ENCODE assay signal across 1 cellular context in genomic region chr16:85457366-85457765, GRCh38.
TF ChIP-seq lines count a peak whose summit lies in the region.

No MANE protein-coding gene starts in this region.

TF ChIP-seq in SK-N-SH, 30 proteins besides CTCF, POLR2A, EP300 and RAD21 (continued from another document):
- no peak for TF ChIP-seq ZBTB33 (IDR thresholded peaks at IDR 0.05; ENCODE audit: borderline replicate concordance, low read depth)
- TF ChIP-seq FOXM1 (IDR thresholded peaks at IDR 0.05; ENCODE audit: low read depth) = no peak
- TF ChIP-seq JUND (IDR thresholded peaks at IDR 0.05) = no peak
- TF ChIP-seq, protein P1, sequence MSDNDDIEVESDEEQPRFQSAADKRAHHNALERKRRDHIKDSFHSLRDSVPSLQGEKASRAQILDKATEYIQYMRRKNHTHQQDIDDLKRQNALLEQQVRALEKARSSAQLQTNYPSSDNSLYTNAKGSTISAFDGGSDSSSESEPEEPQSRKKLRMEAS (IDR thresholded peaks at IDR 0.05; ENCODE audit: low read depth) = no peak
- TF ChIP-seq, protein P2, sequence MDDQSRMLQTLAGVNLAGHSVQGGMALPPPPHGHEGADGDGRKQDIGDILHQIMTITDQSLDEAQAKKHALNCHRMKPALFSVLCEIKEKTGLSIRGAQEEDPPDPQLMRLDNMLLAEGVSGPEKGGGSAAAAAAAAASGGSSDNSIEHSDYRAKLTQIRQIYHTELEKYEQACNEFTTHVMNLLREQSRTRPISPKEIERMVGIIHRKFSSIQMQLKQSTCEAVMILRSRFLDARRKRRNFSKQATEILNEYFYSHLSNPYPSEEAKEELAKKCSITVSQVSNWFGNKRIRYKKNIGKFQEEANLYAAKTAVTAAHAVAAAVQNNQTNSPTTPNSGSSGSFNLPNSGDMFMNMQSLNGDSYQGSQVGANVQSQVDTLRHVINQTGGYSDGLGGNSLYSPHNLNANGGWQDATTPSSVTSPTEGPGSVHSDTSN (IDR thresholded peaks at IDR 0.05) = no peak
- no peak for TF ChIP-seq MEF2A (IDR thresholded peaks at IDR 0.05; ENCODE audit: borderline replicate concordance, low read depth)
- TF ChIP-seq GABPA (IDR thresholded peaks at IDR 0.05; ENCODE audit: low read depth) = no peak
- TF ChIP-seq YY1 (IDR thresholded peaks at IDR 0.05; ENCODE audit: low read depth) = no peak
- no peak for TF ChIP-seq EZH2phosphoT487 (IDR thresholded peaks at IDR 0.05; ENCODE audit: borderline replicate concordance, low read depth)
- no peak for TF ChIP-seq RXRA (IDR thresholded peaks at IDR 0.05; ENCODE audit: borderline replicate concordance, low read depth)
- no peak for TF ChIP-seq RCOR1 (IDR thresholded peaks at IDR 0.05; ENCODE audit: low read length)
- no peak for TF ChIP-seq FOSL2 (IDR thresholded peaks at IDR 0.05; ENCODE audit: borderline replicate concordance, low read depth)
